8 cellular contexts compared by ENCODE assay signal in genomic region chr11:554428-554823, GRCh38. TPM values are rescaled to one million over a fixed set of nuclear protein-coding genes. Genes with fewer than 3 reads are reported as not detected.
DNase-seq lines count a peak whose midpoint lies in the region; ATAC-seq and TF ChIP-seq lines count a peak whose summit lies in the region.

No MANE protein-coding gene starts in this region.

- peaks cover 1 to 22% (median 9%) of the 10 kb centered on the region in 4 donors for H3K27me3 ChIP-seq in upper lobe of left lung

- TF ChIP-seq CTCF in upper lobe of left lung (IDR thresholded peaks at IDR 0.05) = no peak

- no peak overlapping the region for H3K4me3 Mint-ChIP-seq in activated naive CD8-positive, alpha-beta T cell treated with anti-CD3 and anti-CD28 coated beads, Interleukin-2, amount 10 ng/mL, durations not matched to agents 7 days and 5 days
- no peak overlapping the region for H3K4me3 Mint-ChIP-seq in activated naive CD8-positive, alpha-beta T cell treated with anti-CD3 and anti-CD28 coated beads, Interleukin-2, amount 50 U/mL, for 24 hours
- peak overlapping the region; percentile 39 for H3K4me3 Mint-ChIP-seq in activated CD4-positive, alpha-beta memory T cell treated with anti-CD3 and anti-CD28 coated beads, Interleukin-2, amount 10 ng/mL, durations not matched to agents 7 days and 5 days

- 51% methylated on average over 7 of the region's 21 CpGs; no CpG with 5 or more reads in 1 of the 2 donors for WGBS in upper lobe of left lung, 2 donors

- H3K27ac Mint-ChIP-seq in activated naive CD8-positive, alpha-beta T cell treated with anti-CD3 and anti-CD28 coated beads, Interleukin-2, amount 10 ng/mL, durations not matched to agents 7 days and 5 days = no peak overlapping the region
- no peak overlapping the region for H3K27ac Mint-ChIP-seq in activated naive CD8-positive, alpha-beta T cell treated with anti-CD3 and anti-CD28 coated beads, Interleukin-2, amount 50 U/mL, for 24 hours
- H3K27ac Mint-ChIP-seq in activated CD4-positive, alpha-beta memory T cell treated with anti-CD3 and anti-CD28 coated beads, Interleukin-2, amount 10 ng/mL, durations not matched to agents 7 days and 5 days = no peak overlapping the region

- no peaks in the 10 kb centered on the region for H3K9me3 Mint-ChIP-seq in activated naive CD8-positive, alpha-beta T cell treated with anti-CD3 and anti-CD28 coated beads, Interleukin-2, amount 10 ng/mL, durations not matched to agents 7 days and 5 days
- no peaks in the 10 kb centered on the region for H3K9me3 Mint-ChIP-seq in activated naive CD8-positive, alpha-beta T cell treated with anti-CD3 and anti-CD28 coated beads, Interleukin-2, amount 50 U/mL, for 24 hours
- H3K9me3 Mint-ChIP-seq in activated CD4-positive, alpha-beta memory T cell treated with anti-CD3 and anti-CD28 coated beads, Interleukin-2, amount 10 ng/mL, durations not matched to agents 7 days and 5 days = no peaks in the 10 kb centered on the region

- H3K27me3 Mint-ChIP-seq in activated naive CD8-positive, alpha-beta T cell treated with anti-CD3 and anti-CD28 coated beads, Interleukin-2, amount 10 ng/mL, durations not matched to agents 7 days and 5 days = peaks cover 18% of the 10 kb centered on the region
- peaks cover 9% of the 10 kb centered on the region for H3K27me3 Mint-ChIP-seq in activated naive CD8-positive, alpha-beta T cell treated with anti-CD3 and anti-CD28 coated beads, Interleukin-2, amount 50 U/mL, for 24 hours
- H3K27me3 Mint-ChIP-seq in activated CD4-positive, alpha-beta memory T cell treated with anti-CD3 and anti-CD28 coated beads, Interleukin-2, amount 10 ng/mL, durations not matched to agents 7 days and 5 days = peaks cover 12% of the 10 kb centered on the region

- H3K36me3 ChIP-seq in upper lobe of left lung = no peaks in the 10 kb centered on the region

- no peak overlapping the region for H3K27ac ChIP-seq in upper lobe of left lung

- no peaks in the 10 kb centered on the region for H3K9me3 ChIP-seq in upper lobe of left lung

- POLR2A ChIA-PET in activated naive CD8-positive, alpha-beta T cell treated with anti-CD3 and anti-CD28 coated beads, Interleukin-2, amount 10 ng/mL, durations not matched to agents 7 days and 5 days (lab: Charles Lee) = interaction anchor here (1.0 to 4.2 kb wide), 7 partner anchors 18 to 172 kb away, joined by 4 to 26 read pairs (median 7); partner anchors contain the start of genes HRAS, IRF7, LRRC56 and PHRF1
- POLR2A ChIA-PET in activated CD4-positive, alpha-beta memory T cell treated with anti-CD3 and anti-CD28 coated beads, Interleukin-2, amount 10 ng/mL, durations not matched to agents 7 days and 5 days (lab: Charles Lee) = interaction anchor here (0.8 to 5.9 kb wide), 7 partner anchors 9 to 172 kb away, joined by 3 to 25 read pairs (median 10); partner anchors contain the start of genes DEAF1, IRF7, PHRF1 and TMEM80

- DNase-seq in activated naive CD8-positive, alpha-beta T cell treated with anti-CD3 and anti-CD28 coated beads, Interleukin-2, amount 10 ng/mL, durations not matched to agents 7 days and 5 days = no peak
- no peak for DNase-seq in activated naive CD8-positive, alpha-beta T cell treated with anti-CD3 and anti-CD28 coated beads, Interleukin-2, amount 50 U/mL, for 24 hours
- DNase-seq in activated CD4-positive, alpha-beta memory T cell treated with anti-CD3 and anti-CD28 coated beads, Interleukin-2, amount 10 ng/mL, durations not matched to agents 7 days and 5 days = no peak
- no peak for DNase-seq in left lobe of liver (ENCODE audit: low spot score)
- no peak for DNase-seq in upper lobe of left lung
- DNase-seq in iPS-NIHi11 (ENCODE audit: low spot score) = no peak
- DNase-seq in NK-92 treated with Interleukin-12 subunit alpha and Interleukin-12 subunit beta, amount 100 ng/mL, for 24 hours (lab: John Stamatoyannopoulos, UW) = no peak

- ATAC-seq in activated naive CD8-positive, alpha-beta T cell treated with anti-CD3 and anti-CD28 coated beads, Interleukin-2, amount 10 ng/mL, durations not matched to agents 7 days and 5 days (ENCODE audit: low read depth) = peak; percentile 11
- no peak for ATAC-seq in activated naive CD8-positive, alpha-beta T cell treated with anti-CD3 and anti-CD28 coated beads, Interleukin-2, amount 50 U/mL, for 24 hours
- ATAC-seq in left lobe of liver = peak; percentile 3
- ATAC-seq in upper lobe of left lung (ENCODE audit: low FRiP score in 2 of 2) = no peak
- no peak for ATAC-seq in HG03571 (IDR thresholded peaks at IDR 0.05; ENCODE audit: unreplicated experiment)

- TF ChIP-seq EP300 in upper lobe of left lung (IDR thresholded peaks at IDR 0.05) = no peak

- no peak for TF ChIP-seq POLR2A in upper lobe of left lung (IDR thresholded peaks at IDR 0.05)

- H3K4me3 ChIP-seq in upper lobe of left lung = peak overlapping the region in 3 of 4 donors; percentile 38 to 56 (median 53)

- H3K36me3 Mint-ChIP-seq in activated naive CD8-positive, alpha-beta T cell treated with anti-CD3 and anti-CD28 coated beads, Interleukin-2, amount 10 ng/mL, durations not matched to agents 7 days and 5 days = no peaks in the 10 kb centered on the region
- H3K36me3 Mint-ChIP-seq in activated naive CD8-positive, alpha-beta T cell treated with anti-CD3 and anti-CD28 coated beads, Interleukin-2, amount 50 U/mL, for 24 hours (ENCODE audit: low read depth) = no peaks in the 10 kb centered on the region
- no peaks in the 10 kb centered on the region for H3K36me3 Mint-ChIP-seq in activated CD4-positive, alpha-beta memory T cell treated with anti-CD3 and anti-CD28 coated beads, Interleukin-2, amount 10 ng/mL, durations not matched to agents 7 days and 5 days (ENCODE audit: low read depth)

- H3K4me1 Mint-ChIP-seq in activated naive CD8-positive, alpha-beta T cell treated with anti-CD3 and anti-CD28 coated beads, Interleukin-2, amount 10 ng/mL, durations not matched to agents 7 days and 5 days = peaks cover 2% of the 10 kb centered on the region
- peaks cover 1% of the 10 kb centered on the region for H3K4me1 Mint-ChIP-seq in activated naive CD8-positive, alpha-beta T cell treated with anti-CD3 and anti-CD28 coated beads, Interleukin-2, amount 50 U/mL, for 24 hours
- H3K4me1 Mint-ChIP-seq in activated CD4-positive, alpha-beta memory T cell treated with anti-CD3 and anti-CD28 coated beads, Interleukin-2, amount 10 ng/mL, durations not matched to agents 7 days and 5 days = peaks cover 4% of the 10 kb centered on the region

- CTCF ChIA-PET in activated CD4-positive, alpha-beta memory T cell treated with anti-CD3 and anti-CD28 coated beads, Interleukin-2, amount 10 ng/mL, durations not matched to agents 7 days and 5 days (lab: Charles Lee) = interaction anchor here (0.6 to 3.1 kb wide), 18 partner anchors 10 to 373 kb away, joined by 3 to 17 read pairs (median 4); partner anchors contain the start of genes DEAF1 and PHRF1

- H3K4me1 ChIP-seq in upper lobe of left lung = peaks cover 18 to 28% (median 22%) of the 10 kb centered on the region in 4 donors

RNA-seq across cellular contexts. Expression of gene LMNTD2, which starts 6.1 kb away (rescaled TPM):
- total RNA-seq in activated naive CD8-positive, alpha-beta T cell treated with anti-CD3 and anti-CD28 coated beads, Interleukin-2, amount 10 ng/mL, durations not matched to agents 7 days and 5 days = 1 to 10 TPM; 2.5 to 2.7 TPM
- 1 to 10 TPM; 2.5 to 3.2 TPM for total RNA-seq in activated CD4-positive, alpha-beta memory T cell treated with anti-CD3 and anti-CD28 coated beads, Interleukin-2, amount 10 ng/mL, durations not matched to agents 7 days and 5 days
- 13.4 TPM for total RNA-seq in left lobe of liver
- 10 to 100 TPM in 2 of 6 donors, 1 to 10 TPM in 4; 4.6 to 32.5 (median 6.7) TPM for total RNA-seq in upper lobe of left lung

RNA-seq across cellular contexts. Expression of gene RASSF7, which starts 6.3 kb away (rescaled TPM):
- 10 to 100 TPM; 36.5 to 41.0 TPM for total RNA-seq in activated naive CD8-positive, alpha-beta T cell treated with anti-CD3 and anti-CD28 coated beads, Interleukin-2, amount 10 ng/mL, durations not matched to agents 7 days and 5 days
- total RNA-seq in activated CD4-positive, alpha-beta memory T cell treated with anti-CD3 and anti-CD28 coated beads, Interleukin-2, amount 10 ng/mL, durations not matched to agents 7 days and 5 days = 10 to 100 TPM; 32.7 to 32.8 TPM
- total RNA-seq in left lobe of liver = 36.6 TPM
- total RNA-seq in upper lobe of left lung = 100 to 1,000 TPM in 5 of 6 donors, 10 to 100 TPM in 1; 80.2 to 222 (median 129) TPM

RNA-seq across cellular contexts. Expression of gene LRRC56, which starts 17.1 kb away (rescaled TPM):
- total RNA-seq in activated naive CD8-positive, alpha-beta T cell treated with anti-CD3 and anti-CD28 coated beads, Interleukin-2, amount 10 ng/mL, durations not matched to agents 7 days and 5 days = 1 to 10 TPM; 4.3 to 4.7 TPM
- 1 to 10 TPM; 2.2 to 2.5 TPM for total RNA-seq in activated CD4-positive, alpha-beta memory T cell treated with anti-CD3 and anti-CD28 coated beads, Interleukin-2, amount 10 ng/mL, durations not matched to agents 7 days and 5 days
- total RNA-seq in left lobe of liver (0.93 TPM), upper lobe of left lung (10 to 100 TPM in 1 of 6 donors, 1 to 10 TPM in 5; 3.5 to 11.5 (median 5.8) TPM)

RNA-seq across cellular contexts. Expression of gene HRAS, which starts 19.1 kb away (rescaled TPM):
- total RNA-seq in activated naive CD8-positive, alpha-beta T cell treated with anti-CD3 and anti-CD28 coated beads, Interleukin-2, amount 10 ng/mL, durations not matched to agents 7 days and 5 days = 10 to 100 TPM; 47.6 to 49.9 TPM
- 10 to 100 TPM; 45.1 to 52.5 TPM for total RNA-seq in activated CD4-positive, alpha-beta memory T cell treated with anti-CD3 and anti-CD28 coated beads, Interleukin-2, amount 10 ng/mL, durations not matched to agents 7 days and 5 days
- total RNA-seq in left lobe of liver (12.9 TPM), upper lobe of left lung (10 to 100 TPM; 45.5 to 85.0 (median 59.9) TPM)

RNA-seq across cellular contexts. Expression of gene PHRF1, which starts 21.8 kb away (rescaled TPM):
- total RNA-seq in activated naive CD8-positive, alpha-beta T cell treated with anti-CD3 and anti-CD28 coated beads, Interleukin-2, amount 10 ng/mL, durations not matched to agents 7 days and 5 days = 10 to 100 TPM; 55.4 to 58.9 TPM
- 10 to 100 TPM; 38.7 to 39.1 TPM for total RNA-seq in activated CD4-positive, alpha-beta memory T cell treated with anti-CD3 and anti-CD28 coated beads, Interleukin-2, amount 10 ng/mL, durations not matched to agents 7 days and 5 days
- 25.4 TPM for total RNA-seq in left lobe of liver
- 10 to 100 TPM; 25.7 to 93.2 (median 37.9) TPM for total RNA-seq in upper lobe of left lung

Comparison
In these comparisons a context has a peak if more than half of its experiments do, and no peak if none do; other contexts are left out.
1. ATAC-seq: peak in activated naive CD8-positive, alpha-beta T cell treated with anti-CD3 and anti-CD28 coated beads, Interleukin-2, amount 10 ng/mL, durations not matched to agents 7 days and 5 days (single experiment) and left lobe of liver (single experiment); none in activated naive CD8-positive, alpha-beta T cell treated with anti-CD3 and anti-CD28 coated beads, Interleukin-2, amount 50 U/mL, for 24 hours (single experiment), upper lobe of left lung (0 of 2) and HG03571 (single experiment).